In the genomic region with DNA sequence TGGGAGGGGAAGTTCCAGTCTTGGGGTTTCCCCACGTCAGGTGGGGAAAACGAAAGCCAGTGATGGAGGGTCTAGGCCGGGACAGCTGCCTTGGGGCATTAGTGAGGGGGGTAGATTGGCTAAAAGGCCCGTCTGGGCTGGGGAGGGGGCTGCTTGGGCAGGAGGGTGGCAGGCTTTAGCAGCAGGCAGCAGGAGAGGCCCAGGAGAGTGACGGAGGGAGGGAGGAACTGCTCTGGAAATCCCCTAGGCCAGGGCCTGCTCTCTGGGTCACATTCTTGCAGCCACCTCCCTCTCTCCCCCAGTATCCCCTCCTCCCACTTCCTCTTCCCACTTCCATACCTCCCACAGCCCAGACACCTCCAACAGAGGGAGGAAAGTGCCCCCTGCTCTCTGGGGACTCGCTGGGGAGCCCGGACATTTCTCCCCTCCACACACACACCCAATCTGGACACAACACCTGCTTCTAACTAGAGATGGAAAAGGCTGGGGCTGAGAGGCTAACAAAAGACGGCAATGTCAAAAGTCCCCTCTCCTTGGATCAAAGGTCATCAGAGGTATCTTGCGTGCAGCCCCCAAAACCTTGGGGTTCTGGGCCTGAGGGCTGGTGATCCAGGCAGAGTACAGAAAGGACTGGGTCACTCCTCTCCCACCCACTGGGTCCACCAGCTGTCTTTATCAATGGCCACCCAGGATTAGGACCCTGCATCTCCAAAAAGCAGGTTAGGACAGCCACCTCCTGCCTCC, we compare ENCODE assay signal across 1 cellular context.
TF ChIP-seq lines count a peak whose summit lies in the region.

No MANE protein-coding gene starts in this region.

TF ChIP-seq in endothelial cell of umbilical vein, 7 proteins besides CTCF, POLR2A, EP300 and RAD21:
- TF ChIP-seq MAX (IDR thresholded peaks at IDR 0.05; ENCODE audit: insufficient read depth, insufficient read length): no peak
- TF ChIP-seq POLR2AphosphoS5 (IDR thresholded peaks at IDR 0.05; ENCODE audit: insufficient read depth, low read depth, low read length): peak; percentile 21
- TF ChIP-seq JUN (IDR thresholded peaks at IDR 0.05; ENCODE audit: borderline replicate concordance, insufficient read depth, insufficient read length, low read depth): no peak
- TF ChIP-seq MYC (IDR thresholded peaks at IDR 0.05; ENCODE audit: low read depth, low read length): peak; percentile 23
- TF ChIP-seq EZH2 (IDR thresholded peaks at IDR 0.05; ENCODE audit: borderline replicate concordance, low read depth, low read length, severe bottlenecking): no peak
- TF ChIP-seq GATA2 (IDR thresholded peaks at IDR 0.05; ENCODE audit: insufficient read depth, insufficient read length, low read depth, low read length): no peak
- TF ChIP-seq FOS (IDR thresholded peaks at IDR 0.05; ENCODE audit: borderline replicate concordance, insufficient read depth, low read length): no peak
